In genomic region chr10:85524001-85524400, GRCh38 we compare ENCODE assay signal across 17 cellular contexts.
"Had no signal": no experiment of that assay in that cellular context is flagged by ENCODE, and none has a peak within 500 bp of the region (broad histone marks: within the 10 kb centered on the region; RNA-seq: fewer than 3 reads in every experiment).

No MANE protein-coding gene starts in this region.

- DNase-seq: activated CD4-positive, alpha-beta T cell treated with anti-CD3 and anti-CD28 coated beads for 4 hours; activated CD4-positive, alpha-beta T cell treated with anti-CD3 and anti-CD28 coated beads, Interleukin-2, amount 50 U/mL, for 4 hours; activated CD8-positive, alpha-beta memory T cell treated with anti-CD3 and anti-CD28 coated beads for 24 hours; activated effector memory CD4-positive, alpha-beta T cell treated with Interleukin-2 at 50 U/mL for 16 hours; activated naive CD4-positive, alpha-beta T cell treated with Interleukin-2 at 50 U/mL for 16 hours; anterior cingulate cortex; mammary epithelial cell; natural killer cell; right lobe of liver; stimulated activated CD4-positive, alpha-beta T cell treated with anti-CD3 and anti-CD28 coated beads, Interleukin-12 subunit alpha, Interleukin-12 subunit beta, amount 100 ng/mL, for 4 hours; stimulated activated CD4-positive, alpha-beta T cell treated with anti-CD3 and anti-CD28 coated beads, Interleukin-4, amount 100 ng/mL, for 1 hour; stimulated activated naive CD8-positive, alpha-beta T cell treated with anti-CD3 and anti-CD28 coated beads, Interleukin-15, Interleukin-2, amounts not matched to agents 100 U/mL and 50 U/mL, for 24 hours; T-helper 9 cell; upper lobe of left lung had no signal

- H3K4me1 ChIP-seq: gastroesophageal sphincter, right lobe of liver, upper lobe of left lung had no signal

- ATAC-seq: gastroesophageal sphincter; natural killer cell; right lobe of liver; stimulated activated naive CD8-positive, alpha-beta T cell treated with anti-CD3 and anti-CD28 coated beads, Interleukin-15, Interleukin-2, amounts not matched to agents 100 U/mL and 50 U/mL, for 24 hours had no signal

- H3K9me3 ChIP-seq: right lobe of liver, thoracic aorta had no signal

- H3K27ac ChIP-seq: gastroesophageal sphincter, right lobe of liver, thoracic aorta, upper lobe of left lung, VCaP had no signal

- H3K4me3 ChIP-seq: gastroesophageal sphincter, right lobe of liver, thoracic aorta, upper lobe of left lung had no signal

- H3K36me3 ChIP-seq: gastroesophageal sphincter, right lobe of liver, thoracic aorta, upper lobe of left lung had no signal

- H3K27me3 ChIP-seq: gastroesophageal sphincter, right lobe of liver, upper lobe of left lung had no signal
